Comparison of ENCODE assay signal across 21 cellular contexts in genomic region chr3:149551500-149551899, GRCh38.
"Had no signal": no experiment of that assay in that cellular context is flagged by ENCODE, and none has a peak within 500 bp of the region (broad histone marks: within the 10 kb centered on the region; RNA-seq: fewer than 3 reads in every experiment).

No MANE protein-coding gene starts in this region.

- H3K36me3 ChIP-seq: heart right ventricle, upper lobe of left lung had no signal

- H3K9me3 Mint-ChIP-seq: activated naive CD4-positive, alpha-beta T cell treated with anti-CD3 and anti-CD28 coated beads for 36 hours; activated T-cell treated with anti-CD3 and anti-CD28 coated beads, Interleukin-2, amount 50 U/mL, for 4 hours; immature natural killer cell; natural killer cell had no signal

- H3K27ac Mint-ChIP-seq: activated naive CD4-positive, alpha-beta T cell treated with anti-CD3 and anti-CD28 coated beads for 36 hours; immature natural killer cell; natural killer cell had no signal

- H3K27ac ChIP-seq: upper lobe of left lung, VCaP had no signal

- H3K4me3 ChIP-seq: heart right ventricle, upper lobe of left lung had no signal

- H3K4me1 Mint-ChIP-seq: immature natural killer cell, natural killer cell had no signal

- H3K9me3 ChIP-seq: heart right ventricle, upper lobe of left lung had no signal

- H3K4me3 Mint-ChIP-seq: activated naive CD4-positive, alpha-beta T cell treated with anti-CD3 and anti-CD28 coated beads for 36 hours; activated T-cell treated with anti-CD3 and anti-CD28 coated beads, Interleukin-2, amount 50 U/mL, for 4 hours; immature natural killer cell; natural killer cell had no signal

- DNase-seq: activated CD4-positive, alpha-beta T cell treated with anti-CD3 and anti-CD28 coated beads, Interleukin-2, amount 50 U/mL, for 1 hour; activated CD4-positive, CD25-positive, alpha-beta regulatory T cell treated with anti-CD3 and anti-CD28 coated beads, Interleukin-2, amount 50 U/mL, for 72 hours; activated CD8-positive, alpha-beta memory T cell treated with anti-CD3 and anti-CD28 coated beads, Interleukin-2, amount 50 U/mL, for 4 hours; activated naive CD4-positive, alpha-beta T cell treated with anti-CD3 and anti-CD28 coated beads for 36 hours; activated T-cell treated with anti-CD3 and anti-CD28 coated beads, Interleukin-2, amount 50 U/mL, for 4 hours; aorta; cerebellar nuclear complex; effector CD8-positive, alpha-beta T cell; heart right ventricle; immature natural killer cell; kidney glomerular epithelial cell; left ventricle myocardium superior; mesendoderm; natural killer cell; nucleus accumbens; posterior cingulate gyrus; stimulated activated CD4-positive, alpha-beta T cell treated with anti-CD3 and anti-CD28 coated beads, Interleukin-2, amount 100 ng/mL, for 24 hours; stimulated activated naive CD8-positive, alpha-beta T cell treated with anti-CD3 and anti-CD28 coated beads, Interleukin-15, Interleukin-2, amounts not matched to agents 100 U/mL and 50 U/mL, for 24 hours; T-helper 2 cell; upper lobe of left lung had no signal

- H3K27me3 ChIP-seq: heart right ventricle, upper lobe of left lung had no signal

- H3K36me3 Mint-ChIP-seq: immature natural killer cell, natural killer cell had no signal
